Comparison of ENCODE assay signal across 1 cellular context in genomic region chr9:127398715-127399400, GRCh38.
TF ChIP-seq lines count a peak whose summit lies in the region.

No MANE protein-coding gene starts in this region.

TF ChIP-seq in HEK293T, 16 proteins besides CTCF, POLR2A, EP300 and RAD21 (continued from another document):
- TF ChIP-seq NFRKB (IDR thresholded peaks at IDR 0.05) (no peak), FOXK2 (IDR thresholded peaks at IDR 0.05) (no peak), FOXM1 (IDR thresholded peaks at IDR 0.05; ENCODE audit: borderline replicate concordance) (no peak), PKNOX1 (IDR thresholded peaks at IDR 0.05) (no peak)
TF ChIP-seq in HEK293T: peak in this region for 0.
